In the genomic region with DNA sequence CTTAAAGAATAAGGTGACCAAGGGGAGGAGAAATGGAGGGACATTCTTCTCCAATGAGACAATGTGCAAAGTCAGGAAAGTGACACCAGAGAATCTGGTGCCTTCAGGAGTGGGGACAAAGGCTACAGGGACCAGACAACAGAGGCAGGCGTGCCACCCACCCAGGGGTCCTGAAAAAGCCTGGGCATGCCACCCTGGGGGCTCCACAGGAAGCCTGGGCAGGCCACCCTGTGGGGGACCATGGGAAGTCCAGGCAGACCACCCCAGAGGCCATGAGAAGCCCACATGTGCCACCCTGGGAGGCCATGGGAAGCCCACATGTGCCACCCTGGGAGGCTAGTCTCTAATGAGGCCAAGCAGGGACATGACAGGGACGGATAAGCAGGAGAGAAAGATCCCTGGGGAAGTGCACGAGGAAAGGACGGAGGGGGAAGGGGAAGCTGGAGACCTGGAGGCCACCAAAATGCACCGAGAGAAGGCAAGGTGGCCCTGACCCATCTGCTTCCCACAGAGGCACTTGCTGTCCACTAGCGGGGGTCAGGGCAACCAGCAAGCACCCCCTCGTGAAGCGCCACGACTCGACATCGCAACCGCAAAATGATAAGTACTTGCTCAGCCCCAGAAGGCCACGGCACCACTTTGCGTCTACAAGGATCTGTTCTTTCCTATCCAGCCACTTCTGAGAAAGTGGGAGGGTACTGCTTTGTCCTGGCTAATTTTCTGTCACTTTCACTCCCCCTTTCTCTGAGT, we compare ENCODE assay signal across 22 cellular contexts. TPM values are rescaled to one million over a fixed set of nuclear protein-coding genes. Genes with fewer than 3 reads are reported as not detected.
A peak's percentile ranks its signal among the peaks of the same experiment; 100 is the strongest.
DNase-seq lines count a peak whose midpoint lies in the region; ATAC-seq and TF ChIP-seq lines count a peak whose summit lies in the region.
"Had no signal": no experiment of that assay in that cellular context is flagged by ENCODE, and none has a peak within 500 bp of the region (broad histone marks: within the 10 kb centered on the region; RNA-seq: fewer than 3 reads in every experiment).

No MANE protein-coding gene starts in this region.

- no peak for TF ChIP-seq CTCF in mucosa of descending colon (IDR thresholded peaks at IDR 0.05)

- H3K36me3 ChIP-seq in SJSA1 (no peaks in the 10 kb centered on the region), mucosa of descending colon (ENCODE audit: low read depth) (no peaks in the 10 kb centered on the region), aorta (ENCODE audit: control insufficient read depth in 1 of 2, insufficient read depth in 2 of 2, low read length in 1 of 2) (no peaks in the 10 kb centered on the region), SJCRH30 (no peaks in the 10 kb centered on the region)

- WGBS in aorta, 2 donors: 87 to 90% methylated on average over 14 of the region's 14 CpGs

- H3K27me3 ChIP-seq in SJSA1 (replicated peaks) (no peaks in the 10 kb centered on the region), aorta (ENCODE audit: control insufficient read depth in 1 of 2, insufficient read depth in 2 of 2, low read length in 1 of 2) (no peaks in the 10 kb centered on the region), SJCRH30 (no peaks in the 10 kb centered on the region)

- intact Hi-C loops in Right ventricle myocardium inferior (cut with DNase I): no loop called here
- intact Hi-C loops in Right ventricle myocardium superior (cut with DNase I): no loop called here
- intact Hi-C loops in mucosa of descending colon (cut with DNase I, micrococcal nuclease): no loop called here
- intact Hi-C loops in aorta (cut with DNase I): no loop called here

- H3K4me1 ChIP-seq in SJSA1 (replicated peaks) (peaks cover 41% of the 10 kb centered on the region), mucosa of descending colon (ENCODE audit: low read depth) (peaks cover 5% of the 10 kb centered on the region), aorta (ENCODE audit: control insufficient read depth in 1 of 2, insufficient read depth in 2 of 2, low read length in 2 of 2) (no peaks in the 10 kb centered on the region), SJCRH30 (no peaks in the 10 kb centered on the region)

- ATAC-seq in Right ventricle myocardium inferior (no peak), Right ventricle myocardium superior (ENCODE audit: poor library complexity) (no peak), mucosa of descending colon (no peak), aorta (ENCODE audit: low FRiP score) (no peak), HG03280 (IDR thresholded peaks at IDR 0.05; ENCODE audit: unreplicated experiment) (no peak)
- ATAC-seq: GM23338, SK-N-SH treated with all-trans-retinoic acid at 6 μM for 48 hours had no signal

- DNase-seq in Right ventricle myocardium inferior (ENCODE audit: missing footprints) (peak; percentile 53), Right ventricle myocardium superior (no peak), SJSA1 (ENCODE audit: low read depth in 1 of 2, low spot score in 2 of 2) (peak; percentile 68 to 69), mucosa of descending colon (peak in 2 of 3 donors; percentile 21 to 37), aorta (peak; percentile 36 to 54), SJCRH30 (no peak)
- DNase-seq: AML-193, DMS53, GDM1, HCEC 1CT, IMR-90, NCI-H1092 treated with DMSO at 0.1 percent for 48 hours, NCI-H2029 treated with DMSO at 0.1 percent for 48 hours, NCI-H226, NCI-H510A treated with DMSO at 0.1 percent for 48 hours, SHP77 treated with DMSO at 0.1 percent for 48 hours had no signal

- no peaks in the 10 kb centered on the region for H3K9me3 ChIP-seq in SJSA1 (replicated peaks)
- no peaks in the 10 kb centered on the region for H3K9me3 ChIP-seq in mucosa of descending colon
- H3K9me3 ChIP-seq in aorta (ENCODE audit: control insufficient read depth, low read length): no peaks in the 10 kb centered on the region
- no peaks in the 10 kb centered on the region for H3K9me3 ChIP-seq in SJCRH30 (replicated peaks)

- peak overlapping the region; percentile 82 for H3K27ac ChIP-seq in SJSA1
- H3K27ac ChIP-seq in aorta (ENCODE audit: low read depth in 1 of 2, low read length in 2 of 2): no peak overlapping the region
- no peak overlapping the region for H3K27ac ChIP-seq in SJCRH30
- H3K27ac ChIP-seq: C4-2B, KMS-11 had no signal

- H3K4me3 ChIP-seq in SJSA1 (no peak overlapping the region), mucosa of descending colon (no peak overlapping the region), aorta (ENCODE audit: low read length in 2 of 2) (no peak overlapping the region), SJCRH30 (no peak overlapping the region)
- H3K4me3 ChIP-seq: GM23338 had no signal

RNA-seq across cellular contexts. Expression of a gene that starts 7.2 kb away (rescaled TPM):
- total RNA-seq in Right ventricle myocardium inferior (3.4 TPM), Right ventricle myocardium superior (3.3 TPM), mucosa of descending colon (100 to 1,000 TPM in 2 of 3 donors, 10 to 100 TPM in 1; 98.4 to 200 (median 167) TPM), aorta (10 to 100 TPM in 1 of 2 donors, 1 to 10 TPM in 1; 3.8 to 11.8 TPM)
- 6.5 and 10.3 TPM in 2 replicates for total RNA-seq in SJSA1 (2014; rRNA removed; shearing (Covaris generic))
- 10 to 100 TPM in 1 of 2 donors, 1 to 10 TPM in 1; 2.6 to 16.2 TPM for polyA plus RNA-seq in aorta
- 14.8 and 14.9 TPM in 2 replicates for total RNA-seq in SJCRH30 (2014; rRNA removed; shearing (Covaris generic))
- total RNA-seq: A172 had no signal

Comparison
In these comparisons a context has a peak if more than half of its experiments do, and no peak if none do; other contexts are left out.
1. DNase-seq: peak in Right ventricle myocardium inferior (single experiment), SJSA1 (2 of 2), mucosa of descending colon (2 of 3) and aorta (2 of 2); none in Right ventricle myocardium superior (single experiment) and SJCRH30 (0 of 2).